ENCODE assay signal across 10 cellular contexts in genomic region chr2:126200538-126200937, GRCh38.
"Had no signal": no experiment of that assay in that cellular context is flagged by ENCODE, and none has a peak within 500 bp of the region (broad histone marks: within the 10 kb centered on the region; RNA-seq: fewer than 3 reads in every experiment).

No MANE protein-coding gene starts in this region.

- H3K36me3 Mint-ChIP-seq: IgD-negative memory B cell had no signal

- DNase-seq: GM23248, GOT3, H9, HCEC 1CT, HFFc6, KBM-7 had no signal

- ATAC-seq: HepG2 had no signal

- H3K27ac Mint-ChIP-seq: H9, HFFc6, IgD-negative memory B cell had no signal

- H3K4me3 Mint-ChIP-seq: H9, HFFc6, IgD-negative memory B cell had no signal

- H3K4me2 ChIP-seq: KMS-11 had no signal

- H3K4me3 ChIP-seq: GM23248 had no signal

- H3K9ac ChIP-seq: GM23248, KMS-11 had no signal

- H3K27ac ChIP-seq: GM23248, HL-60, KMS-11 had no signal

- H3K4me1 Mint-ChIP-seq: IgD-negative memory B cell had no signal

- H3K27me3 Mint-ChIP-seq: IgD-negative memory B cell had no signal
